In the genomic region with DNA sequence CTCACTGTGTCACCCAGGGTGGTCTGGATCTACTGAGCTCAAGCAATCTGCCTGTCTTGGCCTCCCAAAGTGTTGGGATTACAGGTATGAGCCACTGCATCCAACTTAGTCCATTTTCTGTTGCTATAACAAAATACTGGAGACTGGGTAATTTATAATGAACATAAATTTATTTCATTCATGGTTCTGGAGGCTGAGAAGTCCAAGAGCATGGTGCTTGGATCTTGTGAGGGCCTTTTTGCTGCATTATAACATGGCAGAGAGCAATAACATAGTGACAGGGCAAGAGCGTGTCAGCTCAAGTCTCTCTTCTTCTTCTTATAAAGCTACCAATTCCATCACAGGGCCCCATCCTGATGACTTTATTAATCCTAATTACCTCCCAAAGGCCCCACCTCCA, we compare ENCODE assay signal across 10 cellular contexts. TPM values are rescaled to one million over a fixed set of nuclear protein-coding genes. Genes with fewer than 3 reads are reported as not detected.
"Had no signal": no experiment of that assay in that cellular context is flagged by ENCODE, and none has a peak within 500 bp of the region (broad histone marks: within the 10 kb centered on the region; RNA-seq: fewer than 3 reads in every experiment).

No MANE protein-coding gene starts in this region.

- H3K27ac Mint-ChIP-seq: IgD-negative memory B cell had no signal

- H3K27ac ChIP-seq: HL-60, KMS-11 had no signal

- ATAC-seq: K562 had no signal

- H3K9ac ChIP-seq: KMS-11 had no signal

- H3K4me2 ChIP-seq: KMS-11 had no signal

- DNase-seq: IMR-90, KBM-7, KG1 had no signal

- H3K36me3 Mint-ChIP-seq: IgD-negative memory B cell had no signal

- FAIRE-seq: HTR-8/SVneo, K562 had no signal

- H3K27me3 Mint-ChIP-seq: IgD-negative memory B cell had no signal

- H3K9me3 Mint-ChIP-seq: IgD-negative memory B cell had no signal

- H3K4me3 ChIP-seq: K562 had no signal

RNA-seq across cellular contexts. Expression of gene RNU5D-1, which starts 5.0 kb away (rescaled TPM):
- total RNA-seq: HT-29, HT1080, IMR-90 had no signal
- polyA plus RNA-seq: IgD-negative memory B cell, IMR-90, K562 had no signal

RNA-seq across cellular contexts. Expression of gene BEST4, which starts 52.0 kb away (rescaled TPM):
- total RNA-seq: HT1080, IMR-90, K562 had no signal
